ENCODE assay signal across 11 cellular contexts in the genomic region with DNA sequence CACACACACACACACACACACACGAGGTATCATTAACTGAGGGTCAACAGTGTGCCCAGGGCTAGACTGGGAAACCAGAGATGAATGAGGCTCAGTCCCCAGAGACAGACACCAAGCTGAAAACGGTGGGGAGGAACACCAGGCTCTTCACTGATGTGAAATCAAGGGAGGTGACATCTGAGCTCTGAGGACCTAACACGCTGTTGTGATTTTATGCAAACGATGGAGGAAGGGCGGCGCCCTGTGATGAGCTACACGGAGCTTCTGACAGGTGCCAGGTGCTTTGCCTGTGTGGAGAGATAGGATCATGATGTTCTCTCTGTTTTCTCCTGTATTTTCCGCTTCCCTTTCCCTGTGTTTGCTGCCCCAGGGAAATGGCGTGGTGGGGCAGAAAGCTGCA. TPM values are rescaled to one million over a fixed set of nuclear protein-coding genes. Genes with fewer than 3 reads are reported as not detected.
A peak's percentile ranks its signal among the peaks of the same experiment; 100 is the strongest.
DNase-seq lines count a peak whose midpoint lies in the region; ATAC-seq, FAIRE-seq and TF ChIP-seq lines count a peak whose summit lies in the region.
"Had no signal": no experiment of that assay in that cellular context is flagged by ENCODE, and none has a peak within 500 bp of the region (broad histone marks: within the 10 kb centered on the region; RNA-seq: fewer than 3 reads in every experiment).

No MANE protein-coding gene starts in this region.

- H3K27ac Mint-ChIP-seq in nephron progenitor cell: peak overlapping the region; percentile 24

- DNase-seq in GM13977 (ENCODE audit: low spot score) (peak; percentile 78), NCI-H69 (lab: John Stamatoyannopoulos, UW) (peak; percentile 97), nephron progenitor cell (no peak), sigmoid colon (no peak), H54 (ENCODE audit: insufficient read length, low spot score) (no peak), activated gamma-delta T cell (lab: John Stamatoyannopoulos, UW) (no peak)
- DNase-seq in stimulated activated CD4-positive, alpha-beta T cell treated with anti-CD3 and anti-CD28 coated beads, Interleukin-15, amount 100 ng/mL, for 24 hours: no peak
- DNase-seq: EL had no signal

- no peak for FAIRE-seq in H54 (lab: Jason Lieb, UNC)
- FAIRE-seq: astrocyte had no signal

- no peak for TF ChIP-seq EP300 in sigmoid colon (IDR thresholded peaks at IDR 0.05)

- H3K27me3 ChIP-seq in sigmoid colon: no peaks in the 10 kb centered on the region

- TF ChIP-seq CTCF in GM13977 (IDR thresholded peaks at IDR 0.05; ENCODE audit: extremely low read depth, insufficient read depth, missing control alignments) (no peak), nephron progenitor cell (IDR thresholded peaks at IDR 0.05) (no peak), sigmoid colon (IDR thresholded peaks at IDR 0.05) (no peak)

- no peak overlapping the region for H3K27ac ChIP-seq in sigmoid colon

- intact Hi-C loops in sigmoid colon (cut with DNase I): no loop called here

- H3K4me3 Mint-ChIP-seq in nephron progenitor cell: no peak overlapping the region

- H3K4me1 ChIP-seq in sigmoid colon: no peaks in the 10 kb centered on the region

- no peaks in the 10 kb centered on the region for H3K9me3 Mint-ChIP-seq in nephron progenitor cell

- ATAC-seq in HG03196 (IDR thresholded peaks at IDR 0.05; ENCODE audit: unreplicated experiment): peak; percentile 51
- ATAC-seq: left lobe of liver had no signal

- 28 to 48% methylated on average over 9 of the region's 9 CpGs for WGBS in sigmoid colon, 2 donors

- H3K9me3 ChIP-seq in sigmoid colon: no peaks in the 10 kb centered on the region

- TF ChIP-seq POLR2A in sigmoid colon (IDR thresholded peaks at IDR 0.05): no peak
- TF ChIP-seq POLR2A in H54 (IDR thresholded peaks at IDR 0.05; ENCODE audit: low read depth, low read length): no peak

- no peaks in the 10 kb centered on the region for H3K36me3 ChIP-seq in sigmoid colon

- in situ Hi-C loops in GM13977 (cut with MboI; ENCODE audit: low pct_unique_long_range_greater_than_20kb, low sequenced_read_pairs, unreplicated experiment): no loop called here

- no peak overlapping the region for H3K4me3 ChIP-seq in sigmoid colon

- H3K27me3 Mint-ChIP-seq in nephron progenitor cell (ENCODE audit: low read depth, poor library complexity): peaks cover 25% of the 10 kb centered on the region

- H3K4me1 Mint-ChIP-seq in nephron progenitor cell: peaks cover 52% of the 10 kb centered on the region

- no peaks in the 10 kb centered on the region for H3K36me3 Mint-ChIP-seq in nephron progenitor cell (ENCODE audit: low read depth)

RNA-seq across cellular contexts. Expression of a gene that starts 6.5 kb away (rescaled TPM):
- 100 to 1,000 TPM in 2 of 4 donors, 10 to 100 TPM in 2; 71.5 to 156 (median 88.6) TPM for total RNA-seq in sigmoid colon
- polyA plus RNA-seq in sigmoid colon: 100 to 1,000 TPM in 1 of 3 donors, 10 to 100 TPM in 2; 44.9 to 158 (median 78.7) TPM

RNA-seq across cellular contexts. Expression of a gene that starts 15.3 kb away (rescaled TPM):
- under 1 TPM in 1 of 4 donors, not detected in 3; 0.66 TPM for total RNA-seq in sigmoid colon
- polyA plus RNA-seq in sigmoid colon: under 1 TPM in 1 of 3 donors, not detected in 2; 0.25 TPM

RNA-seq across cellular contexts. Expression of a gene that starts 41.0 kb away (rescaled TPM):
- total RNA-seq in sigmoid colon: 10 to 100 TPM; 30.2 to 41.4 (median 34.5) TPM
- 10 to 100 TPM; 25.8 to 45.9 (median 29.6) TPM for polyA plus RNA-seq in sigmoid colon

Comparison
In these comparisons a context has a peak if more than half of its experiments do, and no peak if none do; other contexts are left out.
1. DNase-seq: peak in GM13977 (single experiment) and NCI-H69 (single experiment); none in nephron progenitor cell (single experiment), sigmoid colon (single experiment), H54 (single experiment), activated gamma-delta T cell (single experiment) and stimulated activated CD4-positive, alpha-beta T cell treated with anti-CD3 and anti-CD28 coated beads, Interleukin-15, amount 100 ng/mL, for 24 hours (single experiment).